Comparison of ENCODE assay signal across 6 cellular contexts in the genomic region with DNA sequence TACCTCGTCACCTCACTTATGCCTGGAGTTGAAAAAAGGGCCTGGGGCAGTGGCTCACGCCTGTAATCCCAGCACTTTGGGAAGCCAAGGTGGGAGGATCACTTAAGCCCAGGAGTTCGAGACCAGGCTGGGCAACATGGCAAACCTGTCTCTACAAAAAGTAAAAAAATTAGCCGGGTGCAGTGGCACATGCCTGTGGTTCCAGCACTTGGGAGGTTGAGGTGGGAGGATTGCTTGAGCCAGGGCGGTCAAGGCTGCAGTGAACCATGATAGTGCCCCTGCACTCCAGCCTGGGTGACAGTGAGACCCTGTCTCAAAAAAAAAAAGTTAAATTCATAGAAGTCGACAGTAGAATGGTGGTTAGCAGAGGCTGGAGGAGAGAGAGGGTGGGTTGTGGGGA. TPM values are rescaled to one million over a fixed set of nuclear protein-coding genes. Genes with fewer than 3 reads are reported as not detected.
"Had no signal": no experiment of that assay in that cellular context is flagged by ENCODE, and none has a peak within 500 bp of the region (broad histone marks: within the 10 kb centered on the region; RNA-seq: fewer than 3 reads in every experiment).

No MANE protein-coding gene starts in this region.

- ATAC-seq: GM23338, HepG2 had no signal

- H3K4me3 ChIP-seq: GM23338 had no signal

- DNase-seq: H9, HCEC 1CT, KBM-7 had no signal

RNA-seq across cellular contexts. Expression of a gene that starts 59.6 kb away (rescaled TPM):
- total RNA-seq: HepG2 had no signal
- polyA plus RNA-seq: IgD-negative memory B cell had no signal
